Comparison of ENCODE assay signal across 18 cellular contexts in genomic region chr15:59933607-59934006, GRCh38.
"Had no signal": no experiment of that assay in that cellular context is flagged by ENCODE, and none has a peak within 500 bp of the region (broad histone marks: within the 10 kb centered on the region; RNA-seq: fewer than 3 reads in every experiment).

No MANE protein-coding gene starts in this region.

- H3K4me1 ChIP-seq: right atrium auricular region, transverse colon had no signal

- ATAC-seq: esophagus mucosa; natural killer cell; stimulated activated naive B cell treated with anti-CD40 and anti-IgM and Interleukin-4, amounts not matched to agents 10 μg/mL and 1 μg/mL and 100 μg/mL, for 72 hours had no signal

- FAIRE-seq: TTC549 had no signal

- H3K9me3 ChIP-seq: right atrium auricular region, transverse colon had no signal

- H3K36me3 ChIP-seq: brain microvascular endothelial cell, right atrium auricular region, transverse colon had no signal

- H3K27ac ChIP-seq: brain microvascular endothelial cell, right atrium auricular region, transverse colon had no signal

- H3K27me3 ChIP-seq: brain microvascular endothelial cell, right atrium auricular region had no signal

- DNase-seq: activated CD4-positive, alpha-beta T cell treated with anti-CD3 and anti-CD28 coated beads, Interleukin-2, amount 10 ng/mL, durations not matched to agents 7 days and 5 days; activated CD4-positive, CD25-positive, alpha-beta regulatory T cell; activated CD8-positive, alpha-beta memory T cell treated with anti-CD3 and anti-CD28 coated beads for 24 hours; activated naive CD4-positive, alpha-beta T cell treated with anti-CD3 and anti-CD28 coated beads, Interleukin-2, amount 50 U/mL, for 16 hours; amygdala; brain microvascular endothelial cell; immature natural killer cell; mammary epithelial cell; natural killer cell; nucleus accumbens; stimulated activated CD4-positive, alpha-beta T cell treated with anti-CD3 and anti-CD28 coated beads, Interleukin-2, amount 100 ng/mL, for 24 hours; stimulated activated naive B cell treated with anti-CD40 and anti-IgM and Interleukin-4, amounts not matched to agents 10 μg/mL and 1 μg/mL and 100 μg/mL, for 72 hours; substantia nigra; T-helper 2 cell; transverse colon had no signal

- H3K4me3 ChIP-seq: right atrium auricular region, transverse colon had no signal
